ENCODE assay signal across 22 cellular contexts in genomic region chr7:13560441-13560840, GRCh38.
A peak's percentile ranks its signal among the peaks of the same experiment; 100 is the strongest.
DNase-seq lines count a peak whose midpoint lies in the region; ATAC-seq, FAIRE-seq and TF ChIP-seq lines count a peak whose summit lies in the region.
"Had no signal": no experiment of that assay in that cellular context is flagged by ENCODE, and none has a peak within 500 bp of the region (broad histone marks: within the 10 kb centered on the region; RNA-seq: fewer than 3 reads in every experiment).

No MANE protein-coding gene starts in this region.

- H3K4me1 ChIP-seq in astrocyte (ENCODE audit: insufficient read depth, low read length) (no peaks in the 10 kb centered on the region), gastrocnemius medialis (no peaks in the 10 kb centered on the region)
- H3K4me1 ChIP-seq: A549, left lung had no signal

- H3K9me3 Mint-ChIP-seq in HFFc6 (no peaks in the 10 kb centered on the region), astrocyte (ENCODE audit: unreplicated experiment) (no peaks in the 10 kb centered on the region)
- H3K9me3 Mint-ChIP-seq: activated T-cell treated with anti-CD3 and anti-CD28 coated beads, Interleukin-2, amount 50 U/mL, for 4 hours had no signal

- peak; percentile 49 for DNase-seq in AG04450 (ENCODE audit: low read depth, low spot score)
- DNase-seq in HFFc6 = peak; percentile 12
- DNase-seq in astrocyte (ENCODE audit: low read depth) = peak; percentile 55
- DNase-seq in foreskin fibroblast = peak; percentile 54 to 81
- DNase-seq in iPS-NIHi7 (ENCODE audit: extremely low spot score) = no peak
- DNase-seq in gastrocnemius medialis = no peak
- DNase-seq: activated CD8-positive, alpha-beta T cell treated with anti-CD3 and anti-CD28 coated beads for 36 hours; activated naive CD4-positive, alpha-beta T cell treated with anti-CD3 and anti-CD28 coated beads, Interleukin-2, amount 50 U/mL, for 16 hours; activated T-cell treated with anti-CD3 and anti-CD28 coated beads, Interleukin-2, amount 50 U/mL, for 4 hours; CD4-positive, CD25-positive, alpha-beta regulatory T cell; glutamatergic neuron; Kasumi-1; left lung; NCI-H1105; NCI-H2081; NCI-H510A treated with DMSO at 0.1 percent for 48 hours; Right ventricle myocardium superior; T-helper 17 cell had no signal

- no peaks in the 10 kb centered on the region for H3K27me3 Mint-ChIP-seq in HFFc6 (ENCODE audit: insufficient read depth)
- no peaks in the 10 kb centered on the region for H3K27me3 Mint-ChIP-seq in astrocyte (ENCODE audit: low read depth, unreplicated experiment)
- H3K27me3 Mint-ChIP-seq: activated CD8-positive, alpha-beta T cell treated with anti-CD3 and anti-CD28 coated beads for 36 hours; CD4-positive, CD25-positive, alpha-beta regulatory T cell; T-helper 17 cell had no signal

- H3K79me2 ChIP-seq in astrocyte (ENCODE audit: insufficient read depth, low read length) = no peaks in the 10 kb centered on the region

- ATAC-seq in GM19351 (IDR thresholded peaks at IDR 0.05; ENCODE audit: unreplicated experiment) (no peak), GM18505 (IDR thresholded peaks at IDR 0.05; ENCODE audit: unreplicated experiment) (no peak), gastrocnemius medialis (no peak)
- ATAC-seq: A549; activated CD8-positive, alpha-beta T cell treated with anti-CD3 and anti-CD28 coated beads for 36 hours; activated T-cell treated with anti-CD3 and anti-CD28 coated beads, Interleukin-2, amount 50 U/mL, for 4 hours; left lung; T-helper 17 cell had no signal

- H3K4me3 ChIP-seq in AG04450 (ENCODE audit: low read depth, low read length) = no peak overlapping the region
- H3K4me3 ChIP-seq in astrocyte (ENCODE audit: insufficient read depth, low read depth, low read length) = no peak overlapping the region
- no peak overlapping the region for H3K4me3 ChIP-seq in foreskin fibroblast (ENCODE audit: low read depth in 1 of 2, low read length in 2 of 2)
- H3K4me3 ChIP-seq in gastrocnemius medialis = no peak overlapping the region
- H3K4me3 ChIP-seq: A549, left lung had no signal

- TF ChIP-seq CTCF in AG04450 (IDR thresholded peaks at IDR 0.05; ENCODE audit: low read depth, low read length) (no peak), HFFc6 (IDR thresholded peaks at IDR 0.05) (no peak), astrocyte (IDR thresholded peaks at IDR 0.05; ENCODE audit: insufficient read depth, low read depth, low read length) (no peak), foreskin fibroblast (IDR thresholded peaks at IDR 0.05; ENCODE audit: low read depth, low read length) (no peak), gastrocnemius medialis (IDR thresholded peaks at IDR 0.05 in 4 of 5, conservative IDR thresholded peaks at IDR 0.05 in 1 of 5) (no peak)

- H3K4me3 Mint-ChIP-seq in HFFc6 (no peak overlapping the region), astrocyte (ENCODE audit: unreplicated experiment) (no peak overlapping the region)
- H3K4me3 Mint-ChIP-seq: activated CD8-positive, alpha-beta T cell treated with anti-CD3 and anti-CD28 coated beads for 36 hours; activated T-cell treated with anti-CD3 and anti-CD28 coated beads, Interleukin-2, amount 50 U/mL, for 4 hours; CD4-positive, CD25-positive, alpha-beta regulatory T cell; T-helper 17 cell had no signal

- TF ChIP-seq POLR2A in GM18505 (IDR thresholded peaks at IDR 0.05; ENCODE audit: borderline replicate concordance, extremely low read depth, insufficient read depth, insufficient read length) (no peak), gastrocnemius medialis (IDR thresholded peaks at IDR 0.05) (no peak)

- in situ Hi-C loops in gastrocnemius medialis (cut with MboI; ENCODE audit: low sequenced_read_pairs in 4 of 4) = no loop called here

- POLR2A ChIA-PET in AG04450 (lab: Yijun Ruan, JAX) = interaction anchor here (0.6 kb wide), 1 partner anchor 348 kb away, joined by 5 read pairs; no protein-coding TSS in a partner anchor

- H3K36me3 Mint-ChIP-seq in HFFc6 (ENCODE audit: low read depth) (no peaks in the 10 kb centered on the region), astrocyte (ENCODE audit: low read depth, unreplicated experiment) (no peaks in the 10 kb centered on the region)
- H3K36me3 Mint-ChIP-seq: CD4-positive, CD25-positive, alpha-beta regulatory T cell had no signal

- no peaks in the 10 kb centered on the region for H4K20me1 ChIP-seq in astrocyte (ENCODE audit: insufficient read depth, low read length)

- H3K27me3 ChIP-seq in AG04450 (ENCODE audit: control insufficient read depth, insufficient read depth, low read length) (no peaks in the 10 kb centered on the region), astrocyte (ENCODE audit: insufficient read depth, low read length) (no peaks in the 10 kb centered on the region), gastrocnemius medialis (no peaks in the 10 kb centered on the region)
- H3K27me3 ChIP-seq: left lung had no signal

- H3K4me1 Mint-ChIP-seq in HFFc6 (ENCODE audit: low read depth) (peaks cover 5% of the 10 kb centered on the region; the same call in 1 of the 2 replicates), astrocyte (ENCODE audit: low read depth, unreplicated experiment) (peaks cover 7% of the 10 kb centered on the region)
- H3K4me1 Mint-ChIP-seq: CD4-positive, CD25-positive, alpha-beta regulatory T cell had no signal

- H3K27ac ChIP-seq in AG04450 (ENCODE audit: low read depth, low read length) = no peak overlapping the region
- H3K27ac ChIP-seq in astrocyte (ENCODE audit: low read depth, low read length) = no peak overlapping the region
- no peak overlapping the region for H3K27ac ChIP-seq in gastrocnemius medialis
- H3K27ac ChIP-seq: A549, left lung had no signal

- CTCF ChIA-PET in AG04450 (lab: Charles Lee) = interaction anchor here (1.0 kb wide), 1 partner anchor 35 kb away, joined by 5 read pairs; no protein-coding TSS in a partner anchor

- intact Hi-C loops in gastrocnemius medialis (cut with DNase I; ENCODE audit: low total_unique reads) = no loop called here

- no peaks in the 10 kb centered on the region for H3K9me3 ChIP-seq in AG04450 (ENCODE audit: control insufficient read depth, insufficient read depth, low read length)
- no peaks in the 10 kb centered on the region for H3K9me3 ChIP-seq in astrocyte (ENCODE audit: insufficient read depth, low read depth, low read length)
- H3K9me3 ChIP-seq in gastrocnemius medialis = no peaks in the 10 kb centered on the region
- H3K9me3 ChIP-seq: A549, left lung had no signal

- no peak overlapping the region for H2AFZ ChIP-seq in astrocyte (ENCODE audit: low read depth, low read length)

- no peak for FAIRE-seq in astrocyte (lab: Jason Lieb, UNC)
- FAIRE-seq: A549, colon had no signal

- H3K27ac Mint-ChIP-seq in HFFc6 = no peak overlapping the region
- H3K27ac Mint-ChIP-seq in astrocyte (ENCODE audit: unreplicated experiment) = peak overlapping the region; percentile 92
- H3K27ac Mint-ChIP-seq: activated CD8-positive, alpha-beta T cell treated with anti-CD3 and anti-CD28 coated beads for 36 hours; CD4-positive, CD25-positive, alpha-beta regulatory T cell; T-helper 17 cell had no signal

- no peaks in the 10 kb centered on the region for H3K36me3 ChIP-seq in astrocyte (ENCODE audit: insufficient read depth, low read length)
- no peaks in the 10 kb centered on the region for H3K36me3 ChIP-seq in gastrocnemius medialis
- H3K36me3 ChIP-seq: left lung had no signal

- no peak overlapping the region for H3K9ac ChIP-seq in astrocyte (ENCODE audit: low read length)

- no peak overlapping the region for H3K4me2 ChIP-seq in astrocyte (ENCODE audit: low read length)
- H3K4me2 ChIP-seq: A549 had no signal

Comparison
In these comparisons a context has a peak if more than half of its experiments do, and no peak if none do; other contexts are left out.
1. DNase-seq: peak in AG04450 (single experiment), HFFc6 (single experiment), astrocyte (single experiment) and foreskin fibroblast (2 of 2); none in iPS-NIHi7 (single experiment) and gastrocnemius medialis (0 of 2).